Comparison of ENCODE assay signal across 11 cellular contexts in genomic region chr17:59378621-59379194, GRCh38. TPM values are rescaled to one million over a fixed set of nuclear protein-coding genes. Genes with fewer than 3 reads are reported as not detected.
DNase-seq lines count a peak whose midpoint lies in the region; ATAC-seq and TF ChIP-seq lines count a peak whose summit lies in the region.
"Had no signal": no experiment of that assay in that cellular context is flagged by ENCODE, and none has a peak within 500 bp of the region (broad histone marks: within the 10 kb centered on the region; RNA-seq: fewer than 3 reads in every experiment).

No MANE protein-coding gene starts in this region.

- peaks cover 8% of the 10 kb centered on the region for H3K4me1 ChIP-seq in Karpas-422 (ENCODE audit: low read length)
- peaks cover 13% of the 10 kb centered on the region for H3K4me1 ChIP-seq in prostate gland (replicated peaks)

- WGBS in prostate gland = 56% methylated on average over 7 of the region's 7 CpGs

- H3K27ac Mint-ChIP-seq in chondrocyte (ENCODE audit: unreplicated experiment) = peak overlapping the region; percentile 96
- H3K27ac Mint-ChIP-seq in stimulated activated naive B cell treated with anti-CD40 and anti-IgM and Interleukin-4, amounts not matched to agents 10 μg/mL and 1 μg/mL and 100 μg/mL, for 72 hours = peak overlapping the region; percentile 72
- H3K27ac Mint-ChIP-seq in CD4-positive, alpha-beta T cell = no peak overlapping the region

- CTCF ChIA-PET in CD4-positive, alpha-beta T cell (lab: Charles Lee) = interaction anchor here (0.7 to 1.0 kb wide), 2 partner anchors 42 to 470 kb away, joined by 3 read pairs; no protein-coding TSS in a partner anchor

- H3K4me2 ChIP-seq in Karpas-422 (ENCODE audit: low read depth, low read length, poor library complexity, severe bottlenecking) = no peak overlapping the region

- H2AFZ ChIP-seq in Karpas-422 (ENCODE audit: low read length) = no peak overlapping the region

- peaks cover 10% of the 10 kb centered on the region for H3K36me3 Mint-ChIP-seq in chondrocyte (ENCODE audit: low read depth)
- peaks cover 3 to 4% of the 10 kb centered on the region in 2 donors for H3K36me3 Mint-ChIP-seq in stimulated activated naive B cell treated with anti-CD40 and anti-IgM and Interleukin-4, amounts not matched to agents 10 μg/mL and 1 μg/mL and 100 μg/mL, for 72 hours
- H3K36me3 Mint-ChIP-seq in CD4-positive, alpha-beta T cell (ENCODE audit: low read depth) = peaks cover 8% of the 10 kb centered on the region

- intact Hi-C loops in CD4-positive, alpha-beta T cell (cut with DNase I, micrococcal nuclease) = loop anchor here in 1 of 2 experiments (2.0 kb wide), 1 partner anchor 16 kb away; no protein-coding TSS in a partner anchor
- intact Hi-C loops in prostate gland (cut with DNase I) = loop anchor here (5.0 kb wide), 1 partner anchor 49 kb away; no protein-coding TSS in a partner anchor

- POLR2A ChIA-PET in CD4-positive, alpha-beta T cell (lab: Charles Lee) = interaction anchor here (1.0 kb wide), 1 partner anchor 9 kb away, joined by 3 read pairs; no protein-coding TSS in a partner anchor

- H3K36me3 ChIP-seq in Karpas-422 (ENCODE audit: insufficient read depth, low read length) = no peaks in the 10 kb centered on the region
- H3K36me3 ChIP-seq in prostate gland = no peaks in the 10 kb centered on the region

- DNase-seq in H4 (ENCODE audit: low spot score) (peak; percentile 35), chondrocyte (ENCODE audit: low spot score) (no peak), kidney tubule cell (ENCODE audit: low spot score) (peak; percentile 91), Karpas-422 (no peak), prostate gland (ENCODE audit: low spot score) (no peak)
- DNase-seq in stimulated activated naive B cell treated with anti-CD40 and anti-IgM and Interleukin-4, amounts not matched to agents 10 μg/mL and 1 μg/mL and 100 μg/mL, for 72 hours = no peak
- no peak for DNase-seq in activated CD4-positive, alpha-beta T cell treated with anti-CD3 and anti-CD28 coated beads for 4 hours
- DNase-seq in CD4-positive, alpha-beta T cell = no peak
- DNase-seq: left cardiac atrium, NCI-H345 had no signal

- H4K20me1 ChIP-seq in Karpas-422 (ENCODE audit: insufficient read depth, low read depth, low read length) = peaks cover 4% of the 10 kb centered on the region

- H3K4me3 ChIP-seq in Karpas-422 (ENCODE audit: low read length) (no peak overlapping the region), prostate gland (no peak overlapping the region)

- peaks cover 7% of the 10 kb centered on the region for H3K9me3 Mint-ChIP-seq in chondrocyte (ENCODE audit: low read depth)
- H3K9me3 Mint-ChIP-seq in stimulated activated naive B cell treated with anti-CD40 and anti-IgM and Interleukin-4, amounts not matched to agents 10 μg/mL and 1 μg/mL and 100 μg/mL, for 72 hours = no peaks in the 10 kb centered on the region
- no peaks in the 10 kb centered on the region for H3K9me3 Mint-ChIP-seq in CD4-positive, alpha-beta T cell

- TF ChIP-seq POLR2A in prostate gland (IDR thresholded peaks at IDR 0.05) = no peak

- TF ChIP-seq CTCF in chondrocyte (IDR thresholded peaks at IDR 0.05) (no peak), prostate gland (IDR thresholded peaks at IDR 0.05) (no peak)
- TF ChIP-seq CTCF in CD4-positive, alpha-beta T cell (IDR thresholded peaks at IDR 0.05) = no peak

- peaks cover 88% of the 10 kb centered on the region for H3K4me1 Mint-ChIP-seq in chondrocyte (ENCODE audit: low read depth)
- peaks cover 33 to 54% of the 10 kb centered on the region in 2 donors for H3K4me1 Mint-ChIP-seq in stimulated activated naive B cell treated with anti-CD40 and anti-IgM and Interleukin-4, amounts not matched to agents 10 μg/mL and 1 μg/mL and 100 μg/mL, for 72 hours
- H3K4me1 Mint-ChIP-seq in CD4-positive, alpha-beta T cell (ENCODE audit: low read depth) = peaks cover 66% of the 10 kb centered on the region

- no peaks in the 10 kb centered on the region for H3K27me3 Mint-ChIP-seq in chondrocyte (ENCODE audit: low read depth)
- H3K27me3 Mint-ChIP-seq in stimulated activated naive B cell treated with anti-CD40 and anti-IgM and Interleukin-4, amounts not matched to agents 10 μg/mL and 1 μg/mL and 100 μg/mL, for 72 hours = no peaks in the 10 kb centered on the region
- no peaks in the 10 kb centered on the region for H3K27me3 Mint-ChIP-seq in CD4-positive, alpha-beta T cell

- H3K27ac ChIP-seq in Karpas-422 (ENCODE audit: low read length) (no peak overlapping the region), prostate gland (peak overlapping the region in 1 of 2 donors; percentile 16)
- no peak overlapping the region for H3K27ac ChIP-seq in CD4-positive, alpha-beta T cell (ENCODE audit: low read depth, low read length)
- H3K27ac ChIP-seq: HL-60 had no signal

- no peaks in the 10 kb centered on the region for H3K79me2 ChIP-seq in Karpas-422 (ENCODE audit: low read length)

- no peaks in the 10 kb centered on the region for H3K9me2 ChIP-seq in Karpas-422 (replicated peaks; ENCODE audit: insufficient read depth, low read length)

- peak overlapping the region; percentile 33 for H3K4me3 Mint-ChIP-seq in chondrocyte (ENCODE audit: unreplicated experiment)
- no peak overlapping the region for H3K4me3 Mint-ChIP-seq in stimulated activated naive B cell treated with anti-CD40 and anti-IgM and Interleukin-4, amounts not matched to agents 10 μg/mL and 1 μg/mL and 100 μg/mL, for 72 hours
- H3K4me3 Mint-ChIP-seq in CD4-positive, alpha-beta T cell = no peak overlapping the region

- no peaks in the 10 kb centered on the region for H3K27me3 ChIP-seq in Karpas-422 (ENCODE audit: low read length)
- no peaks in the 10 kb centered on the region for H3K27me3 ChIP-seq in CD4-positive, alpha-beta T cell (ENCODE audit: control insufficient read depth, insufficient read depth, low read length)
- H3K27me3 ChIP-seq in prostate gland (replicated peaks; ENCODE audit: insufficient read depth) = no peaks in the 10 kb centered on the region

- H3K9me3 ChIP-seq in Karpas-422 (ENCODE audit: low read length) (no peaks in the 10 kb centered on the region), prostate gland (no peaks in the 10 kb centered on the region)
- H3K9me3 ChIP-seq in CD4-positive, alpha-beta T cell (ENCODE audit: control insufficient read depth, low read length) = no peaks in the 10 kb centered on the region

- H3K9ac ChIP-seq in Karpas-422 (ENCODE audit: low read length) = no peak overlapping the region

- ATAC-seq in stimulated activated naive B cell treated with anti-CD40 and anti-IgM and Interleukin-4, amounts not matched to agents 10 μg/mL and 1 μg/mL and 100 μg/mL, for 72 hours (replicated peaks) = no peak
- no peak for ATAC-seq in CD4-positive, alpha-beta T cell (ENCODE audit: poor library complexity)

RNA-seq across cellular contexts. Expression of gene YPEL2, which starts 47.3 kb away (rescaled TPM):
- total RNA-seq in H4 (2014; rRNA removed; shearing (Covaris generic)) = 0.86 and 1.9 TPM in 2 replicates
- total RNA-seq in chondrocyte (41.9 to 52.2 TPM (median 52.1 TPM) in 3 replicates), prostate gland (10 to 100 TPM; 12.8 to 40.3 TPM)
- total RNA-seq in Karpas-422 (2014; rRNA removed; shearing (Covaris generic); ENCODE audit: low replicate concordance) = 3.5 and 6.1 TPM in 2 replicates
- total RNA-seq in CD4-positive, alpha-beta T cell = 10 to 100 TPM; 69.1 to 71.6 TPM

Comparison
In these comparisons a context has a peak if more than half of its experiments do, and no peak if none do; other contexts are left out.
1. DNase-seq: peak in H4 (single experiment) and kidney tubule cell (single experiment); none in chondrocyte (single experiment), stimulated activated naive B cell treated with anti-CD40 and anti-IgM and Interleukin-4, amounts not matched to agents 10 μg/mL and 1 μg/mL and 100 μg/mL, for 72 hours (single experiment), activated CD4-positive, alpha-beta T cell treated with anti-CD3 and anti-CD28 coated beads for 4 hours (0 of 2), Karpas-422 (single experiment), CD4-positive, alpha-beta T cell (0 of 10) and prostate gland (single experiment).